11 cellular contexts compared by ENCODE assay signal in the genomic region with DNA sequence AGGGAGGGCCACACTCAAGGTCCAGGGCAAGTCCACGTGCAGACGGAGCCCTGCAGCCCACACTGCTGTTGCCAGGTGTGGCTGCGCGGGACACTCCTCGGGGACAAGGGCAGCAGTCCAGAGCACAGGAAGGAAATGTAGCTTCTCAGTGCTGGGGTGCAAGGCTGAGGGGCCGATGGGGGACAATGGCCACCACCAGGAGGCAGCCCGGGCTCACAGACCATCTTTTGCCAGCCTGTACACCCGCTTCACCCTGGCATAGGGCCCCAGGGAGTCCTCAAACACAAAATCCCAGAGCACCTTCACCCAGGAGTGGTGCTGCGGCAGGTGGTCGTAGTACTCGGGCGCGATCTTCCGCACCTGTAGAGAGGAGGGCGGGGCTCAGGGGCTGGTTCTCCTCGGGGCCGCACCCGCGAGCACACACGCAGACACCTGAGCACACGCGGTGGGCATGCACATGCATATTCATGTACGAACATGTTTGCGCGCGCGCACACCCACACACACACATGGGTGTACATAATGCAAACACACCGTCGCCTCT. TPM values are rescaled to one million over a fixed set of nuclear protein-coding genes. Genes with fewer than 3 reads are reported as not detected.
DNase-seq lines count a peak whose midpoint lies in the region; ATAC-seq, FAIRE-seq and TF ChIP-seq lines count a peak whose summit lies in the region.
"Had no signal": no experiment of that assay in that cellular context is flagged by ENCODE, and none has a peak within 500 bp of the region (broad histone marks: within the 10 kb centered on the region; RNA-seq: fewer than 3 reads in every experiment).

No MANE protein-coding gene starts in this region.

- no peaks in the 10 kb centered on the region for H3K27me3 Mint-ChIP-seq in T-cell

- H3K27ac Mint-ChIP-seq in T-cell = peak overlapping the region; percentile 52 to 90

- no peaks in the 10 kb centered on the region for H3K9me3 ChIP-seq in A549

- DNase-seq in A549 (ENCODE audit: low read depth in 1 of 2, low spot score in 1 of 2) (no peak), GM12865 (ENCODE audit: low read depth) (no peak), T-cell (peak in 14 of 34 experiments; percentile 5 to 41 (median 28)), epithelial cell of proximal tubule (ENCODE audit: low read depth) (no peak), HuH-7 (ENCODE audit: low spot score) (no peak), hippocampal formation (lab: John Stamatoyannopoulos, UW) (no peak), RCC 7860 (ENCODE audit: low spot score) (no peak)
- DNase-seq: retina, RPMI8226 had no signal

- peak; percentile 19 to 39; a peak in 2 of 5 replicates for TF ChIP-seq RAD21 in A549 (conservative IDR thresholded peaks at IDR 0.05 in 1 of 2, IDR thresholded peaks at IDR 0.05 in 1 of 2)

- H3K9me3 Mint-ChIP-seq in T-cell = no peaks in the 10 kb centered on the region

- peak in 1 of 2 experiments; percentile 39; a peak in 2 of 6 replicates for ATAC-seq in A549
- peak; percentile 5 to 32 (median 16) for ATAC-seq in T-cell (replicated peaks in 1 of 4)
- no peak for ATAC-seq in GM21515 (IDR thresholded peaks at IDR 0.05; ENCODE audit: unreplicated experiment)
- ATAC-seq: HCT116 had no signal

- WGBS in A549 (ENCODE audit: missing lambda C conversion rate) = 85% methylated on average over 23 of the region's 29 CpGs

- TF ChIP-seq POLR2A in A549 (IDR thresholded peaks at IDR 0.05; ENCODE audit: low read length) = no peak

- POLR2A ChIA-PET in A549 (lab: Yijun Ruan, JAX) = no interaction called here
- POLR2A ChIA-PET in T-cell (lab: Charles Lee) = no interaction called here

- CTCF ChIA-PET in A549 (lab: Yijun Ruan, JAX) (interaction anchor here (0.5 kb wide), 1 partner anchor 177 kb away, joined by 3 read pairs; no protein-coding TSS in a partner anchor), T-cell (lab: Charles Lee) (interaction anchor here in 1 of 2 donors (1.2 to 1.7 kb wide), 2 partner anchors 50 to 95 kb away, joined by 3 read pairs; no protein-coding TSS in a partner anchor)

- peak overlapping the region; percentile 31 to 68 (median 62) for H3K4me3 Mint-ChIP-seq in T-cell

- no peak for TF ChIP-seq EP300 in A549 (IDR thresholded peaks at IDR 0.05)

- H3K4me1 Mint-ChIP-seq in T-cell = peaks cover 18 to 41% (median 33%) of the 10 kb centered on the region in 3 donors

- peaks cover 7% of the 10 kb centered on the region for H3K36me3 Mint-ChIP-seq in T-cell

- H3K4me2 ChIP-seq in A549 = no peak overlapping the region

- no peak for TF ChIP-seq CTCF in A549 (IDR thresholded peaks at IDR 0.05)
- TF ChIP-seq CTCF in GM12865 (IDR thresholded peaks at IDR 0.05; ENCODE audit: insufficient read depth, low read depth, low read length, missing control alignments) = peak; percentile 19
- peak; percentile 15 for TF ChIP-seq CTCF in epithelial cell of proximal tubule (conservative IDR thresholded peaks at IDR 0.05; ENCODE audit: low read depth, low read length)

- FAIRE-seq in A549 (lab: Jason Lieb, UNC) (no peak), RCC 7860 (lab: Jason Lieb, UNC) (no peak)

- peaks cover 8% of the 10 kb centered on the region; the same call in 1 of the 3 replicates for H3K4me1 ChIP-seq in A549

- H3K27ac ChIP-seq in A549 = no peak overlapping the region

- H3K4me3 ChIP-seq in A549 (no peak overlapping the region), GM12865 (ENCODE audit: low read depth, low read length) (no peak overlapping the region), epithelial cell of proximal tubule (ENCODE audit: low read depth, low read length) (no peak overlapping the region)

TF ChIP-seq in A549, 52 proteins besides CTCF, POLR2A, EP300 and RAD21:
- TF ChIP-seq TFCP2L1 (CRISPR knock-in tag; IDR thresholded peaks at IDR 0.05) (no peak), USF2 (IDR thresholded peaks at IDR 0.05) (no peak), EHF (CRISPR knock-in tag; IDR thresholded peaks at IDR 0.05) (no peak), MAZ (IDR thresholded peaks at IDR 0.05; ENCODE audit: borderline replicate concordance, low read depth, low read length) (no peak), NFE2L2 (conservative IDR thresholded peaks at IDR 0.05; ENCODE audit: low read length) (no peak), HOXA7 (CRISPR knock-in tag; IDR thresholded peaks at IDR 0.05) (no peak), CBX2 (IDR thresholded peaks at IDR 0.05; ENCODE audit: borderline replicate concordance, low read depth) (no peak), MAFK (IDR thresholded peaks at IDR 0.05; ENCODE audit: partially characterized antibody) (no peak), BHLHE40 (IDR thresholded peaks at IDR 0.05; ENCODE audit: low read depth, low read length) (no peak), MYC (IDR thresholded peaks at IDR 0.05; ENCODE audit: borderline replicate concordance, low read length) (no peak), HOXB5 (CRISPR knock-in tag; IDR thresholded peaks at IDR 0.05) (no peak)

RNA-seq across cellular contexts. Expression of gene DEGS2, which starts 12.8 kb away (rescaled TPM):
- polyA plus RNA-seq in A549 (2011; rRNA removed) = 0.38 and 0.93 TPM in 2 replicates
- polyA plus RNA-seq in A549 (2012; cell fraction: cytosol; rRNA removed) = 1.2 and 1.9 TPM in 2 replicates
- polyA plus RNA-seq in A549 (2012; cell fraction: nucleus; rRNA removed) = 2.1 and 4.4 TPM in 2 replicates
- polyA plus RNA-seq in A549 (2017; fragmentation: RNase III; extraction: RNeasy Plus Mini Kit Qiagen cat#74134 plus additional on column Dnase treatment) = 1.1 to 2.3 TPM (median 1.6 TPM) in 3 replicates
- polyA minus RNA-seq in A549 (2011; rRNA and poly(A)+ RNA removed) = 0.39 and 0.91 TPM in 2 replicates
- total RNA-seq in T-cell = under 1 TPM in 4 of 5 donors, not detected in 1; 0.19 to 0.79 (median 0.49) TPM
- total RNA-seq in epithelial cell of proximal tubule = 0.06 TPM in 1 of 2 replicates, not detected in the other
